ENCODE assay signal across 21 cellular contexts in the genomic region with DNA sequence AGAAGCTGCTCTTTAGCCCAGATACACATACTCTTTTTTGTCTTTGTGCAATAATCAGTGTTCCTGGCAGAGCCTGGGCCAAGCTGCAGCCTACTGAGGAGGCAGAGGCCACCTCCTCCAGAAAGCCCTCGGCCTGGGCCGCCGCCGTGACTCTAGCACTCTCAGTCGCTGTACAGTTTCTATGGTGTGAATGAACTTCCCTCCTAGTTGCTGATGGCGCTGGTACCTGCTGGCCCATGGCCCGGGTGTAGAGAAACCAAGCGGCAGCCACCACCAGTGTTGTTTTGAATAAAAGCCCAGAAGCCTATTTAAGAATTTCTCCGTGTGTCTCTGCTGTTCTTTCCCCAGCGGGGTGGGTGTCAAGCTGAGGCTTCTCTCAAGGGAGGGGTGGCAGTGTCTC.
"Had no signal": no experiment of that assay in that cellular context is flagged by ENCODE, and none has a peak within 500 bp of the region (broad histone marks: within the 10 kb centered on the region; RNA-seq: fewer than 3 reads in every experiment).

No MANE protein-coding gene starts in this region.

- H3K9me3 ChIP-seq: body of pancreas, transverse colon, vagina had no signal

- ATAC-seq: activated CD8-positive, alpha-beta T cell treated with anti-CD3 and anti-CD28 coated beads, Interleukin-2, amount 10 ng/mL, durations not matched to agents 7 days and 5 days; body of pancreas; effector memory CD8-positive, alpha-beta T cell; left ventricle myocardium superior; T-cell had no signal

- H3K27ac ChIP-seq: body of pancreas, parathyroid adenoma, transverse colon, vagina had no signal

- H2AFZ ChIP-seq: parathyroid adenoma had no signal

- H3K27ac Mint-ChIP-seq: activated CD8-positive, alpha-beta T cell treated with anti-CD3 and anti-CD28 coated beads, Interleukin-2, amount 10 ng/mL, durations not matched to agents 7 days and 5 days; activated naive CD8-positive, alpha-beta T cell; dendritic cell treated with granulocyte-macrophage colony-stimulating factor and Interleukin-4, amounts not matched to agents 40 ng/mL and 50 ng/mL, for 4 days; effector memory CD8-positive, alpha-beta T cell; T-cell had no signal

- H3K9me3 Mint-ChIP-seq: dendritic cell treated with granulocyte-macrophage colony-stimulating factor and Interleukin-4, amounts not matched to agents 40 ng/mL and 50 ng/mL, for 4 days; effector memory CD8-positive, alpha-beta T cell; T-cell had no signal

- H3K4me3 Mint-ChIP-seq: activated CD8-positive, alpha-beta T cell treated with anti-CD3 and anti-CD28 coated beads, Interleukin-2, amount 10 ng/mL, durations not matched to agents 7 days and 5 days; activated naive CD8-positive, alpha-beta T cell; dendritic cell treated with granulocyte-macrophage colony-stimulating factor and Interleukin-4, amounts not matched to agents 40 ng/mL and 50 ng/mL, for 4 days; effector memory CD8-positive, alpha-beta T cell; T-cell had no signal

- H3K4me1 ChIP-seq: transverse colon had no signal

- H3K36me3 ChIP-seq: transverse colon, vagina had no signal

- H3K36me3 Mint-ChIP-seq: activated naive CD8-positive, alpha-beta T cell; T-cell had no signal

- H3K79me2 ChIP-seq: parathyroid adenoma had no signal

- H3K4me3 ChIP-seq: body of pancreas, transverse colon, vagina had no signal

- DNase-seq: activated CD8-positive, alpha-beta memory T cell treated with anti-CD3 and anti-CD28 coated beads, Interleukin-2, amount 50 U/mL, for 4 hours; activated CD8-positive, alpha-beta T cell treated with anti-CD3 and anti-CD28 coated beads, Interleukin-2, amount 10 ng/mL, durations not matched to agents 7 days and 5 days; activated gamma-delta T cell treated with Interleukin-2 at 50 U/mL for 16 hours; amniotic stem cell; body of pancreas; central memory CD4-positive, alpha-beta T cell; effector memory CD8-positive, alpha-beta T cell; foreskin melanocyte; head of caudate nucleus; kidney glomerular epithelial cell; mesendoderm; stimulated activated CD4-positive, alpha-beta T cell treated with anti-CD3 and anti-CD28 coated beads, Interleukin-12 subunit alpha, Interleukin-12 subunit beta, amount 100 ng/mL, for 4 hours; stimulated activated CD4-positive, alpha-beta T cell treated with anti-CD3 and anti-CD28 coated beads, Interleukin-2, amount 100 ng/mL, for 24 hours; T-cell; T1000; transverse colon had no signal

- H3K9ac ChIP-seq: parathyroid adenoma had no signal
